8 cellular contexts compared by ENCODE assay signal in genomic region chr12:21526053-21526452, GRCh38. TPM values are rescaled to one million over a fixed set of nuclear protein-coding genes. Genes with fewer than 3 reads are reported as not detected.
A peak's percentile ranks its signal among the peaks of the same experiment; 100 is the strongest.
DNase-seq lines count a peak whose midpoint lies in the region; ATAC-seq and TF ChIP-seq lines count a peak whose summit lies in the region.

Gene SPX, plus strand, starts transcription at chr12:21526296. Its CDS starts 177 bp downstream, at chr12:21526473.

- no peak within 1 kb of the TSS for H3K27ac ChIP-seq in Peyer's patch
- H3K27ac ChIP-seq in rectal smooth muscle tissue (ENCODE audit: low read depth, low read length), result no peak within 1 kb of the TSS

- H3K4me3 ChIP-seq in Peyer's patch (peak within 1 kb of the TSS in 3 of 4 donors; percentile 47 to 60 (median 59)), fibroblast of pulmonary artery (replicated peaks; ENCODE audit: low read depth, low read length) (peak within 1 kb of the TSS; percentile 63), rectal smooth muscle tissue (ENCODE audit: low read length) (peak within 1 kb of the TSS; percentile 79)

- TF ChIP-seq POLR2A in Peyer's patch (IDR thresholded peaks at IDR 0.05), result no peak

- ATAC-seq in GM18517 (IDR thresholded peaks at IDR 0.05; ENCODE audit: unreplicated experiment), result no peak
- ATAC-seq in HG02840 (IDR thresholded peaks at IDR 0.05; ENCODE audit: low FRiP score, unreplicated experiment), result no peak

- DNase-seq in Peyer's patch (no peak), fibroblast of pulmonary artery (ENCODE audit: low read depth) (peak; percentile 26), SKM-1 (lab: John Stamatoyannopoulos, UW; ENCODE audit: unreplicated experiment) (no peak), hepatic stellate cell (ENCODE audit: low spot score) (no peak)

- H3K4me1 ChIP-seq in ES-I3 (ENCODE audit: insufficient read depth, low read length), result no peaks in the 10 kb centered on the region
- H3K4me1 ChIP-seq in Peyer's patch, result no peaks in the 10 kb centered on the region
- H3K4me1 ChIP-seq in rectal smooth muscle tissue (ENCODE audit: control insufficient read depth, insufficient read depth, low read length), result no peaks in the 10 kb centered on the region

- no peak for TF ChIP-seq CTCF in Peyer's patch (IDR thresholded peaks at IDR 0.05)
- no peak for TF ChIP-seq CTCF in fibroblast of pulmonary artery (IDR thresholded peaks at IDR 0.05; ENCODE audit: low read length, missing control alignments)

- no peaks in the 10 kb centered on the region for H3K27me3 ChIP-seq in Peyer's patch
- H3K27me3 ChIP-seq in rectal smooth muscle tissue (ENCODE audit: control insufficient read depth, insufficient read depth, low read length), result no peaks in the 10 kb centered on the region

- no peaks in the 10 kb centered on the region for H3K9me3 ChIP-seq in ES-I3 (ENCODE audit: control insufficient read depth, insufficient read depth, low read length)
- H3K9me3 ChIP-seq in Peyer's patch, result no peaks in the 10 kb centered on the region

- H3K9ac ChIP-seq in ES-I3 (ENCODE audit: low read depth, low read length), result peak within 1 kb of the TSS; percentile 63
- H3K9ac ChIP-seq in rectal smooth muscle tissue (ENCODE audit: low read length), result no peak within 1 kb of the TSS

- H3K36me3 ChIP-seq in ES-I3 (ENCODE audit: insufficient read depth, low read length) (no peaks in the 10 kb centered on the region), Peyer's patch (no peaks in the 10 kb centered on the region), rectal smooth muscle tissue (ENCODE audit: control insufficient read depth, insufficient read depth, low read length) (no peaks in the 10 kb centered on the region)

RNA-seq across cellular contexts. Expression of gene SPX, which starts in this region (rescaled TPM):
- not detected for total RNA-seq in Peyer's patch
